11 cellular contexts compared by ENCODE assay signal in genomic region chr14:104117341-104118005, GRCh38. TPM values are rescaled to one million over a fixed set of nuclear protein-coding genes. Genes with fewer than 3 reads are reported as not detected.
A peak's percentile ranks its signal among the peaks of the same experiment; 100 is the strongest.
DNase-seq lines count a peak whose midpoint lies in the region; ATAC-seq, FAIRE-seq and TF ChIP-seq lines count a peak whose summit lies in the region.
"Had no signal": no experiment of that assay in that cellular context is flagged by ENCODE, and none has a peak within 500 bp of the region (broad histone marks: within the 10 kb centered on the region; RNA-seq: fewer than 3 reads in every experiment).

No MANE protein-coding gene starts in this region.

- H3K36me3 Mint-ChIP-seq in activated T-cell treated with anti-CD3 and anti-CD28 coated beads, Interleukin-2, amount 50 U/mL, for 4 hours (ENCODE audit: insufficient read depth) = no peaks in the 10 kb centered on the region

- 9 to 21% (median 10%) methylated on average over 15 to 71 of the region's 71 CpGs for WGBS in spleen, 5 donors

- H3K9me3 ChIP-seq in breast epithelium = no peaks in the 10 kb centered on the region
- H3K9me3 ChIP-seq in kidney (ENCODE audit: control insufficient read depth in 1 of 2, low read length in 2 of 2) = no peaks in the 10 kb centered on the region
- H3K9me3 ChIP-seq in spleen = no peaks in the 10 kb centered on the region

- intact Hi-C loops in breast epithelium (cut with DNase I; ENCODE audit: low total_unique reads) = no loop called here
- intact Hi-C loops in kidney (cut with DNase I) = no loop called here
- intact Hi-C loops in spleen (cut with DNase I; ENCODE audit: low total_unique reads) = no loop called here

- no peaks in the 10 kb centered on the region for H3K36me3 ChIP-seq in breast epithelium
- H3K36me3 ChIP-seq in kidney (ENCODE audit: control insufficient read depth in 1 of 2, insufficient read depth in 2 of 2, low read length in 2 of 2) = no peaks in the 10 kb centered on the region
- H3K36me3 ChIP-seq in spleen = no peaks in the 10 kb centered on the region

- no peak for TF ChIP-seq POLR2A in breast epithelium (IDR thresholded peaks at IDR 0.05)
- no peak for TF ChIP-seq POLR2A in spleen (IDR thresholded peaks at IDR 0.05)

- H3K27ac ChIP-seq in breast epithelium (peak overlapping the region; percentile 33 to 68), kidney (ENCODE audit: low read depth in 2 of 2, low read length in 2 of 2) (no peak overlapping the region), spleen (no peak overlapping the region)

- H3K4me3 ChIP-seq in breast epithelium = peak overlapping the region in 2 of 3 donors; percentile 59 to 75
- H3K4me3 ChIP-seq in kidney (ENCODE audit: low read length in 2 of 2) = no peak overlapping the region
- H3K4me3 ChIP-seq in spleen = peak overlapping the region in 7 of 8 donors; percentile 33 to 69 (median 48)

- no peaks in the 10 kb centered on the region for H3K9me3 Mint-ChIP-seq in activated T-cell treated with anti-CD3 and anti-CD28 coated beads, Interleukin-2, amount 50 U/mL, for 4 hours

- H3K27me3 ChIP-seq in breast epithelium (peaks cover 5 to 61% of the 10 kb centered on the region in 2 donors), spleen (replicated peaks in 1 of 7) (peaks cover 0 to 90% (median 56%) of the 10 kb centered on the region in 7 donors)

- H3K4me1 Mint-ChIP-seq in activated T-cell treated with anti-CD3 and anti-CD28 coated beads, Interleukin-2, amount 50 U/mL, for 4 hours (ENCODE audit: low read depth) = no peaks in the 10 kb centered on the region

- no peak for FAIRE-seq in kidney (lab: Jason Lieb, UNC)

- H3K9ac ChIP-seq in kidney (ENCODE audit: low read length in 2 of 2) = no peak overlapping the region

- no peak for DNase-seq in activated T-cell treated with anti-CD3 and anti-CD28 coated beads, Interleukin-2, amount 50 U/mL, for 4 hours
- DNase-seq in activated T-cell treated with anti-CD3 and anti-CD28 coated beads, Interleukin-2, amount 50 U/mL, for 1 hour = no peak
- peak in 1 of 2 donors; percentile 51 for DNase-seq in breast epithelium (ENCODE audit: low spot score in 2 of 2)
- DNase-seq in kidney = peak; percentile 74
- peak; percentile 63 for DNase-seq in spleen
- no peak for DNase-seq in putamen (ENCODE audit: low spot score)
- no peak for DNase-seq in GM20000 (ENCODE audit: low spot score)
- DNase-seq: anterior cingulate cortex, foreskin keratinocyte had no signal

- peaks cover 47% of the 10 kb centered on the region for H3K27me3 Mint-ChIP-seq in activated T-cell treated with anti-CD3 and anti-CD28 coated beads, Interleukin-2, amount 50 U/mL, for 4 hours (ENCODE audit: low read depth)

- no peak for ATAC-seq in activated T-cell treated with anti-CD3 and anti-CD28 coated beads, Interleukin-2, amount 50 U/mL, for 4 hours
- ATAC-seq in GM21786 (IDR thresholded peaks at IDR 0.05; ENCODE audit: unreplicated experiment) = no peak

- H3K4me1 ChIP-seq in breast epithelium (peaks cover 0 to 2% of the 10 kb centered on the region in 2 donors), kidney (ENCODE audit: control insufficient read depth in 1 of 2, insufficient read depth in 1 of 2, low read depth in 1 of 2, low read length in 2 of 2) (peaks cover 0 to 5% of the 10 kb centered on the region in 2 donors), spleen (peaks cover 5 to 24% (median 19%) of the 10 kb centered on the region in 6 donors)
- H3K4me1 ChIP-seq: foreskin keratinocyte had no signal

- no peak for TF ChIP-seq CTCF in breast epithelium (IDR thresholded peaks at IDR 0.05)
- no peak for TF ChIP-seq CTCF in kidney (IDR thresholded peaks at IDR 0.05; ENCODE audit: borderline replicate concordance, extremely low read depth, insufficient read depth)
- no peak for TF ChIP-seq CTCF in spleen (IDR thresholded peaks at IDR 0.05 in 8 of 11, conservative IDR thresholded peaks at IDR 0.05 in 3 of 11)
- no peak for TF ChIP-seq CTCF in GM20000 (IDR thresholded peaks at IDR 0.05; ENCODE audit: extremely low read depth, missing control alignments)

- peak overlapping the region; percentile 38 for H3K4me3 Mint-ChIP-seq in activated T-cell treated with anti-CD3 and anti-CD28 coated beads, Interleukin-2, amount 50 U/mL, for 4 hours

RNA-seq across cellular contexts. Expression of gene KIF26A, which starts 20.9 kb away (rescaled TPM):
- total RNA-seq in activated T-cell treated with anti-CD3 and anti-CD28 coated beads, Interleukin-2, amount 50 U/mL, for 4 hours = under 1 TPM; 0.24 to 0.86 (median 0.40) TPM
- total RNA-seq in breast epithelium = 1 to 10 TPM; 1.4 to 4.6 (median 2.2) TPM
- 12.3 TPM for total RNA-seq in kidney
- 2.3 TPM for polyA plus RNA-seq in kidney (ENCODE audit: insufficient read depth, low read depth, low replicate concordance)
- 10 to 100 TPM in 4 of 7 donors, 1 to 10 TPM in 3; 7.4 to 21.9 (median 10.3) TPM for total RNA-seq in spleen
- polyA plus RNA-seq in spleen = 1 to 10 TPM in 2 of 3 donors, under 1 TPM in 1; 0.72 to 7.8 (median 1.2) TPM
- total RNA-seq: M059J had no signal

RNA-seq across cellular contexts. Expression of gene ASPG, which starts 32.0 kb away (rescaled TPM):
- total RNA-seq in activated T-cell treated with anti-CD3 and anti-CD28 coated beads, Interleukin-2, amount 50 U/mL, for 4 hours = under 1 TPM in 1 of 3 donors, not detected in 2; 0.19 TPM
- total RNA-seq in breast epithelium (under 1 TPM in 2 of 3 donors, not detected in 1; 0.15 to 0.33 TPM), kidney (2.5 TPM), spleen (under 1 TPM in 4 of 7 donors, not detected in 3; 0.09 to 0.28 (median 0.18) TPM)
- polyA plus RNA-seq in kidney (ENCODE audit: insufficient read depth, low read depth, low replicate concordance) (58.1 TPM), spleen (under 1 TPM; 0.05 to 0.67 (median 0.32) TPM)
- total RNA-seq: M059J had no signal

Comparison
In these comparisons a context has a peak if more than half of its experiments do, and no peak if none do; other contexts are left out.
1. DNase-seq: peak in kidney (single experiment) and spleen (single experiment); none in activated T-cell treated with anti-CD3 and anti-CD28 coated beads, Interleukin-2, amount 50 U/mL, for 4 hours (single experiment), activated T-cell treated with anti-CD3 and anti-CD28 coated beads, Interleukin-2, amount 50 U/mL, for 1 hour (single experiment), putamen (single experiment) and GM20000 (single experiment).
2. H3K27ac ChIP-seq: peak in breast epithelium (2 of 2); none in kidney (0 of 2) and spleen (0 of 8).
3. H3K4me3 ChIP-seq: peak in breast epithelium (2 of 3) and spleen (7 of 8); none in kidney (0 of 2).